In genomic region chr19:49580264-49581006, GRCh38 we compare ENCODE assay signal across 1 cellular context.
TF ChIP-seq lines count a peak whose summit lies in the region.

A gene with protein sequence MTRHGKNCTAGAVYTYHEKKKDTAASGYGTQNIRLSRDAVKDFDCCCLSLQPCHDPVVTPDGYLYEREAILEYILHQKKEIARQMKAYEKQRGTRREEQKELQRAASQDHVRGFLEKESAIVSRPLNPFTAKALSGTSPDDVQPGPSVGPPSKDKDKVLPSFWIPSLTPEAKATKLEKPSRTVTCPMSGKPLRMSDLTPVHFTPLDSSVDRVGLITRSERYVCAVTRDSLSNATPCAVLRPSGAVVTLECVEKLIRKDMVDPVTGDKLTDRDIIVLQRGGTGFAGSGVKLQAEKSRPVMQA (minus strand): TSS chr19:49580556. CDS start chr19:49560691, 19,865 bp downstream.

TF ChIP-seq in GM12878, 131 proteins besides CTCF, POLR2A, EP300 and RAD21 (continued from another document and continues in another):
- TF ChIP-seq, protein P1, sequence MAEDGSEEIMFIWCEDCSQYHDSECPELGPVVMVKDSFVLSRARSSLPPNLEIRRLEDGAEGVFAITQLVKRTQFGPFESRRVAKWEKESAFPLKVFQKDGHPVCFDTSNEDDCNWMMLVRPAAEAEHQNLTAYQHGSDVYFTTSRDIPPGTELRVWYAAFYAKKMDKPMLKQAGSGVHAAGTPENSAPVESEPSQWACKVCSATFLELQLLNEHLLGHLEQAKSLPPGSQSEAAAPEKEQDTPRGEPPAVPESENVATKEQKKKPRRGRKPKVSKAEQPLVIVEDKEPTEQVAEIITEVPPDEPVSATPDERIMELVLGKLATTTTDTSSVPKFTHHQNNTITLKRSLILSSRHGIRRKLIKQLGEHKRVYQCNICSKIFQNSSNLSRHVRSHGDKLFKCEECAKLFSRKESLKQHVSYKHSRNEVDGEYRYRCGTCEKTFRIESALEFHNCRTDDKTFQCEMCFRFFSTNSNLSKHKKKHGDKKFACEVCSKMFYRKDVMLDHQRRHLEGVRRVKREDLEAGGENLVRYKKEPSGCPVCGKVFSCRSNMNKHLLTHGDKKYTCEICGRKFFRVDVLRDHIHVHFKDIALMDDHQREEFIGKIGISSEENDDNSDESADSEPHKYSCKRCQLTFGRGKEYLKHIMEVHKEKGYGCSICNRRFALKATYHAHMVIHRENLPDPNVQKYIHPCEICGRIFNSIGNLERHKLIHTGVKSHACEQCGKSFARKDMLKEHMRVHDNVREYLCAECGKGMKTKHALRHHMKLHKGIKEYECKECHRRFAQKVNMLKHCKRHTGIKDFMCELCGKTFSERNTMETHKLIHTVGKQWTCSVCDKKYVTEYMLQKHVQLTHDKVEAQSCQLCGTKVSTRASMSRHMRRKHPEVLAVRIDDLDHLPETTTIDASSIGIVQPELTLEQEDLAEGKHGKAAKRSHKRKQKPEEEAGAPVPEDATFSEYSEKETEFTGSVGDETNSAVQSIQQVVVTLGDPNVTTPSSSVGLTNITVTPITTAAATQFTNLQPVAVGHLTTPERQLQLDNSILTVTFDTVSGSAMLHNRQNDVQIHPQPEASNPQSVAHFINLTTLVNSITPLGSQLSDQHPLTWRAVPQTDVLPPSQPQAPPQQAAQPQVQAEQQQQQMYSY (CRISPR knock-in tag; IDR thresholded peaks at IDR 0.05) = no peak
- TF ChIP-seq RCOR1 (conservative IDR thresholded peaks at IDR 0.05; ENCODE audit: low read depth, low read length) (peak; percentile 81; the same call in 1 of the 2 replicates), POLR2AphosphoS5 (IDR thresholded peaks at IDR 0.05; ENCODE audit: low read length) (peak; percentile 99), MXI1 (IDR thresholded peaks at IDR 0.05; ENCODE audit: low read depth, low read length) (peak; percentile 67), MEF2B (IDR thresholded peaks at IDR 0.05; ENCODE audit: partially characterized antibody, poor library complexity, severe bottlenecking) (peak; percentile 13), TCF12 (IDR thresholded peaks at IDR 0.05; ENCODE audit: low read depth, low read length) (peak; percentile 71; the same call in 1 of the 2 replicates), RFX5 (IDR thresholded peaks at IDR 0.05; ENCODE audit: low read depth, low read length) (no peak), POU2F2 (IDR thresholded peaks at IDR 0.05; ENCODE audit: borderline replicate concordance, low read depth, low read length) (peak; percentile 93), STAT1 (conservative IDR thresholded peaks at IDR 0.05) (peak; percentile 66; the same call in 1 of the 2 replicates), ZNF274 (IDR thresholded peaks at IDR 0.05; ENCODE audit: insufficient read depth, insufficient read length) (no peak), TCF3 (IDR thresholded peaks at IDR 0.05; ENCODE audit: borderline replicate concordance, insufficient read depth, low read depth, low read length) (peak; percentile 32; the same call in 1 of the 2 replicates), EGR1 (IDR thresholded peaks at IDR 0.05; ENCODE audit: borderline replicate concordance in 1 of 2, low read depth in 2 of 2, low read length in 2 of 2) (peak; percentile 85 to 91; a peak in 2 of 3 replicates), YBX1 (IDR thresholded peaks at IDR 0.05) (no peak), MAX (IDR thresholded peaks at IDR 0.05; ENCODE audit: low read depth, low read length) (no peak), SPI1 (IDR thresholded peaks at IDR 0.05; ENCODE audit: borderline replicate concordance, insufficient read depth, low read depth, low read length) (peak; percentile 53; the same call in 1 of the 2 replicates), JUND (IDR thresholded peaks at IDR 0.05; ENCODE audit: low read depth, low read length) (no peak), ZNF622 (IDR thresholded peaks at IDR 0.05) (no peak), GATAD2B (conservative IDR thresholded peaks at IDR 0.05; ENCODE audit: low read depth) (no peak), SP1 (IDR thresholded peaks at IDR 0.05; ENCODE audit: low read depth, low read length) (peak; percentile 88), SMAD1 (IDR thresholded peaks at IDR 0.05; ENCODE audit: low read depth, partially characterized antibody) (peak; percentile 72), PML (IDR thresholded peaks at IDR 0.05; ENCODE audit: low read length) (peak; percentile 98), CEBPZ (IDR thresholded peaks at IDR 0.05; ENCODE audit: low read depth, low read length) (no peak), POLR2AphosphoS2 (IDR thresholded peaks at IDR 0.05; ENCODE audit: low read depth, low read length) (peak; percentile 96), NBN (IDR thresholded peaks at IDR 0.05) (peak; percentile 87), TARDBP (IDR thresholded peaks at IDR 0.05; ENCODE audit: borderline replicate concordance) (peak; percentile 95), SREBF2 (IDR thresholded peaks at IDR 0.05; ENCODE audit: low read length) (peak; percentile 80; the same call in 1 of the 2 replicates), ZBTB33 (IDR thresholded peaks at IDR 0.05) (no peak; the same call in 1 of the 2 replicates), ZBTB40 (IDR thresholded peaks at IDR 0.05; ENCODE audit: borderline replicate concordance) (peak; percentile 100), USF2 (IDR thresholded peaks at IDR 0.05; ENCODE audit: borderline replicate concordance, low read depth, low read length) (no peak), HDAC6 (IDR thresholded peaks at IDR 0.05; ENCODE audit: unreplicated experiment) (peak; percentile 80), SRF (IDR thresholded peaks at IDR 0.05; ENCODE audit: low read depth in 2 of 2, low read length in 2 of 2) (peak in 1 of 2 experiments; percentile 92; a peak in 2 of 4 replicates), ZNF24 (IDR thresholded peaks at IDR 0.05) (no peak; the same call in 1 of the 2 replicates), RELB (IDR thresholded peaks at IDR 0.05; ENCODE audit: low read depth) (peak; percentile 82), NR2C1 (IDR thresholded peaks at IDR 0.05) (peak; percentile 89), GABPA (IDR thresholded peaks at IDR 0.05; ENCODE audit: low read depth) (peak; percentile 100), RUNX3 (IDR thresholded peaks at IDR 0.05; ENCODE audit: low read length) (peak; percentile 82)
- TF ChIP-seq, protein P2, sequence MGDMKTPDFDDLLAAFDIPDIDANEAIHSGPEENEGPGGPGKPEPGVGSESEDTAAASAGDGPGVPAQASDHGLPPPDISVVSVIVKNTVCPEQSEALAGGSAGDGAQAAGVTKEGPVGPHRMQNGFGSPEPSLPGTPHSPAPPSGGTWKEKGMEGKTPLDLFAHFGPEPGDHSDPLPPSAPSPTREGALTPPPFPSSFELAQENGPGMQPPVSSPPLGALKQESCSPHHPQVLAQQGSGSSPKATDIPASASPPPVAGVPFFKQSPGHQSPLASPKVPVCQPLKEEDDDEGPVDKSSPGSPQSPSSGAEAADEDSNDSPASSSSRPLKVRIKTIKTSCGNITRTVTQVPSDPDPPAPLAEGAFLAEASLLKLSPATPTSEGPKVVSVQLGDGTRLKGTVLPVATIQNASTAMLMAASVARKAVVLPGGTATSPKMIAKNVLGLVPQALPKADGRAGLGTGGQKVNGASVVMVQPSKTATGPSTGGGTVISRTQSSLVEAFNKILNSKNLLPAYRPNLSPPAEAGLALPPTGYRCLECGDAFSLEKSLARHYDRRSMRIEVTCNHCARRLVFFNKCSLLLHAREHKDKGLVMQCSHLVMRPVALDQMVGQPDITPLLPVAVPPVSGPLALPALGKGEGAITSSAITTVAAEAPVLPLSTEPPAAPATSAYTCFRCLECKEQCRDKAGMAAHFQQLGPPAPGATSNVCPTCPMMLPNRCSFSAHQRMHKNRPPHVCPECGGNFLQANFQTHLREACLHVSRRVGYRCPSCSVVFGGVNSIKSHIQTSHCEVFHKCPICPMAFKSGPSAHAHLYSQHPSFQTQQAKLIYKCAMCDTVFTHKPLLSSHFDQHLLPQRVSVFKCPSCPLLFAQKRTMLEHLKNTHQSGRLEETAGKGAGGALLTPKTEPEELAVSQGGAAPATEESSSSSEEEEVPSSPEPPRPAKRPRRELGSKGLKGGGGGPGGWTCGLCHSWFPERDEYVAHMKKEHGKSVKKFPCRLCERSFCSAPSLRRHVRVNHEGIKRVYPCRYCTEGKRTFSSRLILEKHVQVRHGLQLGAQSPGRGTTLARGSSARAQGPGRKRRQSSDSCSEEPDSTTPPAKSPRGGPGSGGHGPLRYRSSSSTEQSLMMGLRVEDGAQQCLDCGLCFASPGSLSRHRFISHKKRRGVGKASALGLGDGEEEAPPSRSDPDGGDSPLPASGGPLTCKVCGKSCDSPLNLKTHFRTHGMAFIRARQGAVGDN (IDR thresholded peaks at IDR 0.05) = peak; percentile 64
